1 cellular context compared by ENCODE assay signal in the genomic region with DNA sequence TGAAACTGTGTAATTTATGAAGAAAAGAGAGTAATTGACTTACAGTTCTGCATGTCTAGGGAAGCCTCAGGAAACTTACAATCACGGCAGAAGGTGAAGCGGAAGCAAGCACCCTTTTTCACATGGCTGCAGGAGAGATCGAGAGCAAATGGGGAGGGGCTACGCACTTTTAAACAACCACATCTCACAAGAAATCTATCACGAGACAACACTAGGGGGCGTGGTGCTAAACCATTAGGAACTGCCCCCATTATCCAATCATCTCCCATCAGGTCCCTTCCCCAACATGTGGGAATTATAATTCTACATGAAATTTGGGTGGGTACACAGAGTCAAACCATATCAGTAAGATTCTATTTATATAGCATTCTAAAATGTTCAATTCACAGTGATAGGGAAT.
TF ChIP-seq lines count a peak whose summit lies in the region.

No MANE protein-coding gene starts in this region.

TF ChIP-seq in GM23338, 12 proteins besides CTCF, POLR2A, EP300 and RAD21 (continued from another document):
- TF ChIP-seq, protein P1, sequence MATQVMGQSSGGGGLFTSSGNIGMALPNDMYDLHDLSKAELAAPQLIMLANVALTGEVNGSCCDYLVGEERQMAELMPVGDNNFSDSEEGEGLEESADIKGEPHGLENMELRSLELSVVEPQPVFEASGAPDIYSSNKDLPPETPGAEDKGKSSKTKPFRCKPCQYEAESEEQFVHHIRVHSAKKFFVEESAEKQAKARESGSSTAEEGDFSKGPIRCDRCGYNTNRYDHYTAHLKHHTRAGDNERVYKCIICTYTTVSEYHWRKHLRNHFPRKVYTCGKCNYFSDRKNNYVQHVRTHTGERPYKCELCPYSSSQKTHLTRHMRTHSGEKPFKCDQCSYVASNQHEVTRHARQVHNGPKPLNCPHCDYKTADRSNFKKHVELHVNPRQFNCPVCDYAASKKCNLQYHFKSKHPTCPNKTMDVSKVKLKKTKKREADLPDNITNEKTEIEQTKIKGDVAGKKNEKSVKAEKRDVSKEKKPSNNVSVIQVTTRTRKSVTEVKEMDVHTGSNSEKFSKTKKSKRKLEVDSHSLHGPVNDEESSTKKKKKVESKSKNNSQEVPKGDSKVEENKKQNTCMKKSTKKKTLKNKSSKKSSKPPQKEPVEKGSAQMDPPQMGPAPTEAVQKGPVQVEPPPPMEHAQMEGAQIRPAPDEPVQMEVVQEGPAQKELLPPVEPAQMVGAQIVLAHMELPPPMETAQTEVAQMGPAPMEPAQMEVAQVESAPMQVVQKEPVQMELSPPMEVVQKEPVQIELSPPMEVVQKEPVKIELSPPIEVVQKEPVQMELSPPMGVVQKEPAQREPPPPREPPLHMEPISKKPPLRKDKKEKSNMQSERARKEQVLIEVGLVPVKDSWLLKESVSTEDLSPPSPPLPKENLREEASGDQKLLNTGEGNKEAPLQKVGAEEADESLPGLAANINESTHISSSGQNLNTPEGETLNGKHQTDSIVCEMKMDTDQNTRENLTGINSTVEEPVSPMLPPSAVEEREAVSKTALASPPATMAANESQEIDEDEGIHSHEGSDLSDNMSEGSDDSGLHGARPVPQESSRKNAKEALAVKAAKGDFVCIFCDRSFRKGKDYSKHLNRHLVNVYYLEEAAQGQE (IDR thresholded peaks at IDR 0.05; ENCODE audit: unreplicated experiment), result no peak
- TF ChIP-seq JUNB (IDR thresholded peaks at IDR 0.05; ENCODE audit: unreplicated experiment), result no peak
- TF ChIP-seq POLR2AphosphoS5 (IDR thresholded peaks at IDR 0.05; ENCODE audit: low read depth), result no peak
- TF ChIP-seq STAT1 (IDR thresholded peaks at IDR 0.05; ENCODE audit: unreplicated experiment), result no peak
- no peak for TF ChIP-seq ZNF331 (CRISPR knock-in tag; IDR thresholded peaks at IDR 0.05; ENCODE audit: low read depth)
- TF ChIP-seq, protein P2, sequence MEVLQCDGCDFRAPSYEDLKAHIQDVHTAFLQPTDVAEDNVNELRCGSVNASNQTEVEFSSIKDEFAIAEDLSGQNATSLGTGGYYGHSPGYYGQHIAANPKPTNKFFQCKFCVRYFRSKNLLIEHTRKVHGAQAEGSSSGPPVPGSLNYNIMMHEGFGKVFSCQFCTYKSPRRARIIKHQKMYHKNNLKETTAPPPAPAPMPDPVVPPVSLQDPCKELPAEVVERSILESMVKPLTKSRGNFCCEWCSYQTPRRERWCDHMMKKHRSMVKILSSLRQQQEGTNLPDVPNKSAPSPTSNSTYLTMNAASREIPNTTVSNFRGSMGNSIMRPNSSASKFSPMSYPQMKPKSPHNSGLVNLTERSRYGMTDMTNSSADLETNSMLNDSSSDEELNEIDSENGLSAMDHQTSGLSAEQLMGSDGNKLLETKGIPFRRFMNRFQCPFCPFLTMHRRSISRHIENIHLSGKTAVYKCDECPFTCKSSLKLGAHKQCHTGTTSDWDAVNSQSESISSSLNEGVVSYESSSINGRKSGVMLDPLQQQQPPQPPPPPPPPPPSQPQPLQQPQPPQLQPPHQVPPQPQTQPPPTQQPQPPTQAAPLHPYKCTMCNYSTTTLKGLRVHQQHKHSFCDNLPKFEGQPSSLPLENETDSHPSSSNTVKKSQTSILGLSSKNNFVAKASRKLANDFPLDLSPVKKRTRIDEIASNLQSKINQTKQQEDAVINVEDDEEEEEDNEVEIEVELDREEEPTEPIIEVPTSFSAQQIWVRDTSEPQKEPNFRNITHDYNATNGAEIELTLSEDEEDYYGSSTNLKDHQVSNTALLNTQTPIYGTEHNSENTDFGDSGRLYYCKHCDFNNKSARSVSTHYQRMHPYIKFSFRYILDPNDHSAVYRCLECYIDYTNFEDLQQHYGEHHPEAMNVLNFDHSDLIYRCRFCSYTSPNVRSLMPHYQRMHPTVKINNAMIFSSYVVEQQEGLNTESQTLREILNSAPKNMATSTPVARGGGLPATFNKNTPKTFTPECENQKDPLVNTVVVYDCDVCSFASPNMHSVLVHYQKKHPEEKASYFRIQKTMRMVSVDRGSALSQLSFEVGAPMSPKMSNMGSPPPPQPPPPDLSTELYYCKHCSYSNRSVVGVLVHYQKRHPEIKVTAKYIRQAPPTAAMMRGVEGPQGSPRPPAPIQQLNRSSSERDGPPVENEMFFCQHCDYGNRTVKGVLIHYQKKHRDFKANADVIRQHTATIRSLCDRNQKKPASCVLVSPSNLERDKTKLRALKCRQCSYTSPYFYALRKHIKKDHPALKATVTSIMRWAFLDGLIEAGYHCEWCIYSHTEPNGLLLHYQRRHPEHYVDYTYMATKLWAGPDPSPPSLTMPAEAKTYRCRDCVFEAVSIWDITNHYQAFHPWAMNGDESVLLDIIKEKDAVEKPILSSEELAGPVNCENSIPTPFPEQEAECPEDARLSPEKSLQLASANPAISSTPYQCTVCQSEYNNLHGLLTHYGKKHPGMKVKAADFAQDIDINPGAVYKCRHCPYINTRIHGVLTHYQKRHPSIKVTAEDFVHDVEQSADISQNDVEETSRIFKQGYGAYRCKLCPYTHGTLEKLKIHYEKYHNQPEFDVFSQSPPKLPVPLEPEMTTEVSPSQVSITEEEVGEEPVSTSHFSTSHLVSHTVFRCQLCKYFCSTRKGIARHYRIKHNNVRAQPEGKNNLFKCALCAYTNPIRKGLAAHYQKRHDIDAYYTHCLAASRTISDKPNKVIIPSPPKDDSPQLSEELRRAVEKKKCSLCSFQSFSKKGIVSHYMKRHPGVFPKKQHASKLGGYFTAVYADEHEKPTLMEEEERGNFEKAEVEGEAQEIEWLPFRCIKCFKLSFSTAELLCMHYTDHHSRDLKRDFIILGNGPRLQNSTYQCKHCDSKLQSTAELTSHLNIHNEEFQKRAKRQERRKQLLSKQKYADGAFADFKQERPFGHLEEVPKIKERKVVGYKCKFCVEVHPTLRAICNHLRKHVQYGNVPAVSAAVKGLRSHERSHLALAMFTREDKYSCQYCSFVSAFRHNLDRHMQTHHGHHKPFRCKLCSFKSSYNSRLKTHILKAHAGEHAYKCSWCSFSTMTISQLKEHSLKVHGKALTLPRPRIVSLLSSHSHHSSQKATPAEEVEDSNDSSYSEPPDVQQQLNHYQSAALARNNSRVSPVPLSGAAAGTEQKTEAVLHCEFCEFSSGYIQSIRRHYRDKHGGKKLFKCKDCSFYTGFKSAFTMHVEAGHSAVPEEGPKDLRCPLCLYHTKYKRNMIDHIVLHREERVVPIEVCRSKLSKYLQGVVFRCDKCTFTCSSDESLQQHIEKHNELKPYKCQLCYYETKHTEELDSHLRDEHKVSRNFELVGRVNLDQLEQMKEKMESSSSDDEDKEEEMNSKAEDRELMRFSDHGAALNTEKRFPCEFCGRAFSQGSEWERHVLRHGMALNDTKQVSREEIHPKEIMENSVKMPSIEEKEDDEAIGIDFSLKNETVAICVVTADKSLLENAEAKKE (CRISPR knock-in tag; IDR thresholded peaks at IDR 0.05), result no peak
- no peak for TF ChIP-seq EZH2 (IDR thresholded peaks at IDR 0.05; ENCODE audit: low read depth, unreplicated experiment)
- TF ChIP-seq CREB1 (CRISPR knock-in tag; IDR thresholded peaks at IDR 0.05; ENCODE audit: low read depth), result no peak
